ENCODE assay signal across 18 cellular contexts in the genomic region with DNA sequence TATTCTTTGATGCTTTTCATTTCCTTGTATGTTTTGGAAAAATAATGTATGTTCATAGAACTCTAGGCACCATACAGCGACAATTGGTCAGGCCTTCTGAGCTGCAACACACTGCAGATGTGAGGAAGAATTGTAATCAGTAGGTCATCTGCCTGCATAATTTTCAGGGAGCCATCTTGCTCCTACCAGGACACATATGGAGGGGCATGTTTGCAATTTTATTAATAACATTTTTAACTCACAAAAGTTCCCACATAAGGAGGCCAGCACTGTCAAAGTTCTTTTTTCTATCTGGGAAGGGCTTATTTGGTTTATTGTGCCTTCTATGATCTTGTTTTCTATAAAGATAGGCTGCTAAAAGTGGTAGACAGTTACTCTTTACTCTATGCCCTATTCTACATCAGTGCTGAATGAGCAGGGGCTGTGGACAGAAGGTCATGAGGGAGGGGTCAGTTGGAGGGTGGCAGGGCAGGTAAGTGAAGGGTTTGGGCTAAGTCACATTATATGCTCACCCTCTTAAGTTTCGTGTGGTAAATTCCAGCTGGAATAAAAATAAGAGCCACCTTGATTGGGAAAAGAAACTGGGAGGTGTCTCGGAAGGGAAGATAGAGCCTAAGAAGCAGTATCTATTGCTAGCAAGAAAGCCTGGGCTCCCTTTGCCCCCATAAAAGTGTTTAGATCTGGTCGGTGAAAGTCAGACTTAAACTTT.
DNase-seq lines count a peak whose midpoint lies in the region; ATAC-seq and TF ChIP-seq lines count a peak whose summit lies in the region.
"Had no signal": no experiment of that assay in that cellular context is flagged by ENCODE, and none has a peak within 500 bp of the region (broad histone marks: within the 10 kb centered on the region; RNA-seq: fewer than 3 reads in every experiment).

No MANE protein-coding gene starts in this region.

- H2BK5ac ChIP-seq in mesenchymal stem cell (ENCODE audit: low read depth, low read length, poor library complexity, severe bottlenecking) = no peak overlapping the region

- H3K4ac ChIP-seq in mesenchymal stem cell (ENCODE audit: low read depth in 1 of 2, low read length in 2 of 2) = no peak overlapping the region

- POLR2A ChIA-PET in CD4-positive, alpha-beta T cell (lab: Charles Lee) = no interaction called here

- no peak for TF ChIP-seq CTCF in CD4-positive, alpha-beta T cell (IDR thresholded peaks at IDR 0.05)
- TF ChIP-seq CTCF in endothelial cell (IDR thresholded peaks at IDR 0.05; ENCODE audit: unreplicated experiment) = no peak

- no peak overlapping the region for H3K4me3 ChIP-seq in CD4-positive, CD25-positive, alpha-beta regulatory T cell (ENCODE audit: low read depth, low read length)
- no peak overlapping the region for H3K4me3 ChIP-seq in mesenchymal stem cell (ENCODE audit: insufficient read depth in 1 of 2, low read depth in 1 of 2, low read length in 2 of 2)
- H3K4me3 ChIP-seq: BLaER1 had no signal

- intact Hi-C loops in CD4-positive, alpha-beta T cell (cut with DNase I, micrococcal nuclease) = loop anchor here in 1 of 2 experiments (5.0 kb wide), 1 partner anchor 128 kb away; the partner anchor contains the start of gene PLCL1

- H3K27me3 Mint-ChIP-seq in CD4-positive, CD25-positive, alpha-beta regulatory T cell = no peaks in the 10 kb centered on the region
- no peaks in the 10 kb centered on the region for H3K27me3 Mint-ChIP-seq in CD4-positive, alpha-beta T cell
- no peaks in the 10 kb centered on the region for H3K27me3 Mint-ChIP-seq in T-helper 17 cell
- no peaks in the 10 kb centered on the region for H3K27me3 Mint-ChIP-seq in endothelial cell (ENCODE audit: unreplicated experiment)
- H3K27me3 Mint-ChIP-seq: CD4-positive, alpha-beta memory T cell had no signal

- no peak for DNase-seq in CD4-positive, CD25-positive, alpha-beta regulatory T cell
- no peak for DNase-seq in CD4-positive, alpha-beta T cell
- DNase-seq in T-helper 17 cell = no peak
- no peak for DNase-seq in endothelial cell (ENCODE audit: low spot score)
- no peak for DNase-seq in HCEC 1CT
- DNase-seq in NCI-H146 treated with DMSO at 0.1 percent for 48 hours (lab: John Stamatoyannopoulos, UW; ENCODE audit: unreplicated experiment) = no peak
- no peak for DNase-seq in mesenchymal stem cell
- DNase-seq: 8988T; ACHN; BE2C; C1 segment of cervical spinal cord; Caco-2; Calu3; CD4-positive, alpha-beta memory T cell; DMS79 treated with DMSO at 0.1 percent for 48 hours; GF-D8 had no signal

- H3K9me3 Mint-ChIP-seq in CD4-positive, CD25-positive, alpha-beta regulatory T cell = peaks cover 0 to 7% (median 0%) of the 10 kb centered on the region in 7 donors
- H3K9me3 Mint-ChIP-seq in CD4-positive, alpha-beta T cell = no peaks in the 10 kb centered on the region
- H3K9me3 Mint-ChIP-seq in endothelial cell (ENCODE audit: unreplicated experiment) = no peaks in the 10 kb centered on the region
- H3K9me3 Mint-ChIP-seq: CD4-positive, alpha-beta memory T cell had no signal

- H4K8ac ChIP-seq in mesenchymal stem cell (ENCODE audit: low read length) = no peak overlapping the region

- H3K23ac ChIP-seq in mesenchymal stem cell (ENCODE audit: low read length in 2 of 2) = no peak overlapping the region

- H3K4me1 ChIP-seq in CD4-positive, CD25-positive, alpha-beta regulatory T cell (ENCODE audit: control insufficient read depth, insufficient read depth, low read length, poor library complexity, severe bottlenecking) = peaks cover 36% of the 10 kb centered on the region
- no peaks in the 10 kb centered on the region for H3K4me1 ChIP-seq in mesenchymal stem cell (ENCODE audit: control insufficient read depth, insufficient read depth, low read depth, low read length)
- H3K4me1 ChIP-seq: BE2C, BLaER1, Caco-2 had no signal

- no peak overlapping the region for H4K91ac ChIP-seq in mesenchymal stem cell (ENCODE audit: low read length)

- no peak overlapping the region for H2BK120ac ChIP-seq in mesenchymal stem cell (ENCODE audit: low read depth, low read length)

- H3K27ac Mint-ChIP-seq in CD4-positive, CD25-positive, alpha-beta regulatory T cell = peak overlapping the region in 2 of 3 donors; percentile 76 to 83
- peak overlapping the region; percentile 2 for H3K27ac Mint-ChIP-seq in CD4-positive, alpha-beta T cell
- H3K27ac Mint-ChIP-seq in T-helper 17 cell (peak overlapping the region; percentile 49), endothelial cell (ENCODE audit: unreplicated experiment) (peak overlapping the region; percentile 96)

- no peaks in the 10 kb centered on the region for H3K9me3 ChIP-seq in CD4-positive, CD25-positive, alpha-beta regulatory T cell (ENCODE audit: control insufficient read depth in 2 of 2, low read length in 2 of 2)
- no peaks in the 10 kb centered on the region for H3K9me3 ChIP-seq in CD4-positive, alpha-beta T cell (ENCODE audit: control insufficient read depth, low read length)
- H3K9me3 ChIP-seq in T-helper 17 cell (ENCODE audit: control insufficient read depth, low read length, poor library complexity, severe bottlenecking) (no peaks in the 10 kb centered on the region), mesenchymal stem cell (ENCODE audit: control insufficient read depth, low read length) (no peaks in the 10 kb centered on the region)
- H3K9me3 ChIP-seq: BE2C, BLaER1, Caco-2 had no signal

- H3K4me1 Mint-ChIP-seq in CD4-positive, CD25-positive, alpha-beta regulatory T cell = peaks cover 50 to 91% (median 74%) of the 10 kb centered on the region in 4 donors
- H3K4me1 Mint-ChIP-seq in CD4-positive, alpha-beta T cell (ENCODE audit: low read depth) = peaks cover 71% of the 10 kb centered on the region
- peaks cover 30% of the 10 kb centered on the region for H3K4me1 Mint-ChIP-seq in T-helper 17 cell
- peaks cover 52% of the 10 kb centered on the region for H3K4me1 Mint-ChIP-seq in endothelial cell (ENCODE audit: unreplicated experiment)

- no peak overlapping the region for H2AK5ac ChIP-seq in mesenchymal stem cell (ENCODE audit: low read length, severe bottlenecking)

- no peak overlapping the region for H3K18ac ChIP-seq in mesenchymal stem cell (ENCODE audit: low read depth in 1 of 2, low read length in 2 of 2)

- CTCF ChIA-PET in CD4-positive, alpha-beta T cell (lab: Charles Lee) = no interaction called here

- no peak overlapping the region for H3K27ac ChIP-seq in CD4-positive, CD25-positive, alpha-beta regulatory T cell (ENCODE audit: insufficient read depth, low read length, poor library complexity, severe bottlenecking)
- H3K27ac ChIP-seq in CD4-positive, alpha-beta T cell (ENCODE audit: low read depth, low read length) = no peak overlapping the region
- no peak overlapping the region for H3K27ac ChIP-seq in mesenchymal stem cell (ENCODE audit: low read length, poor library complexity, severe bottlenecking)
- H3K27ac ChIP-seq: BLaER1 had no signal

- H3K4me3 Mint-ChIP-seq in CD4-positive, CD25-positive, alpha-beta regulatory T cell = peak overlapping the region in 2 of 4 donors; percentile 18 to 39
- no peak overlapping the region for H3K4me3 Mint-ChIP-seq in CD4-positive, alpha-beta T cell
- no peak overlapping the region for H3K4me3 Mint-ChIP-seq in T-helper 17 cell
- H3K4me3 Mint-ChIP-seq in endothelial cell (ENCODE audit: unreplicated experiment) = no peak overlapping the region
- H3K4me3 Mint-ChIP-seq: CD14-positive monocyte; CD4-positive, alpha-beta memory T cell had no signal

- no peak overlapping the region for H3K14ac ChIP-seq in mesenchymal stem cell (ENCODE audit: low read length in 2 of 2)

- H3K9ac ChIP-seq in mesenchymal stem cell (ENCODE audit: low read length) = no peak overlapping the region
- H3K9ac ChIP-seq: BLaER1 had no signal

- no peak overlapping the region for H2AFZ ChIP-seq in mesenchymal stem cell (ENCODE audit: low read depth, low read length)

- H3K4me2 ChIP-seq in mesenchymal stem cell (ENCODE audit: low read length, poor library complexity, severe bottlenecking) = no peak overlapping the region
- H3K4me2 ChIP-seq: BLaER1 had no signal

- H3K27me3 ChIP-seq in CD4-positive, CD25-positive, alpha-beta regulatory T cell (ENCODE audit: control insufficient read depth, insufficient read depth, low read length) = no peaks in the 10 kb centered on the region
- H3K27me3 ChIP-seq in CD4-positive, alpha-beta T cell (ENCODE audit: control insufficient read depth, insufficient read depth, low read length) = no peaks in the 10 kb centered on the region
- no peaks in the 10 kb centered on the region for H3K27me3 ChIP-seq in mesenchymal stem cell (ENCODE audit: control insufficient read depth in 1 of 2, insufficient read depth in 1 of 2, low read length in 2 of 2)
- H3K27me3 ChIP-seq: BE2C, BLaER1 had no signal

- no peak overlapping the region for H2BK15ac ChIP-seq in mesenchymal stem cell (ENCODE audit: low read depth, poor library complexity, severe bottlenecking)

- H2BK12ac ChIP-seq in mesenchymal stem cell (ENCODE audit: low read length in 2 of 2) = no peak overlapping the region

- H3K79me1 ChIP-seq in mesenchymal stem cell (replicated peaks; ENCODE audit: low read length, poor library complexity, severe bottlenecking) = no peaks in the 10 kb centered on the region

- H3K36me3 Mint-ChIP-seq in CD4-positive, CD25-positive, alpha-beta regulatory T cell = peaks cover 6% of the 10 kb centered on the region
- no peaks in the 10 kb centered on the region for H3K36me3 Mint-ChIP-seq in CD4-positive, alpha-beta T cell (ENCODE audit: low read depth)
- H3K36me3 Mint-ChIP-seq in T-helper 17 cell (ENCODE audit: low read depth) (no peaks in the 10 kb centered on the region), endothelial cell (ENCODE audit: low read depth, unreplicated experiment) (no peaks in the 10 kb centered on the region)
- H3K36me3 Mint-ChIP-seq: CD14-positive monocyte had no signal

- ATAC-seq in CD4-positive, CD25-positive, alpha-beta regulatory T cell (ENCODE audit: low read depth in 2 of 2) = no peak
- ATAC-seq in CD4-positive, alpha-beta T cell (ENCODE audit: poor library complexity) = no peak
- ATAC-seq in T-helper 17 cell = no peak

- WGBS in mesenchymal stem cell = 92% methylated on average over 3 of the region's 4 CpGs

- no peaks in the 10 kb centered on the region for H3K36me3 ChIP-seq in CD4-positive, CD25-positive, alpha-beta regulatory T cell (ENCODE audit: control insufficient read depth, insufficient read depth, low read length)
- no peaks in the 10 kb centered on the region for H3K36me3 ChIP-seq in mesenchymal stem cell (ENCODE audit: control insufficient read depth in 1 of 2, insufficient read depth in 2 of 2, low read depth in 1 of 2, low read length in 2 of 2)
- H3K36me3 ChIP-seq: BE2C, BLaER1 had no signal

Comparison
In these comparisons a context has a peak if more than half of its experiments do, and no peak if none do; other contexts are left out.
1. H3K27ac Mint-ChIP-seq: peak in every context shown above with its lines; median percentile 96 in endothelial cell; 80 in CD4-positive, CD25-positive, alpha-beta regulatory T cell; 49 in T-helper 17 cell; 2 in CD4-positive, alpha-beta T cell.